ENCODE assay signal across 12 cellular contexts in genomic region chr11:77470504-77470903, GRCh38. TPM values are rescaled to one million over a fixed set of nuclear protein-coding genes. Genes with fewer than 3 reads are reported as not detected.
A peak's percentile ranks its signal among the peaks of the same experiment; 100 is the strongest.
DNase-seq lines count a peak whose midpoint lies in the region; ATAC-seq, FAIRE-seq and TF ChIP-seq lines count a peak whose summit lies in the region.
"Had no signal": no experiment of that assay in that cellular context is flagged by ENCODE, and none has a peak within 500 bp of the region (broad histone marks: within the 10 kb centered on the region; RNA-seq: fewer than 3 reads in every experiment).

No MANE protein-coding gene starts in this region.

- H3K9me3 ChIP-seq in KOPT-K1 (ENCODE audit: insufficient read depth, low read length, poor library complexity, severe bottlenecking) (no peaks in the 10 kb centered on the region), iPS-20b (ENCODE audit: insufficient read depth, low read depth, low read length) (no peaks in the 10 kb centered on the region), suprapubic skin (no peaks in the 10 kb centered on the region)

- no peak for TF ChIP-seq POLR2A in GM12891 (IDR thresholded peaks at IDR 0.05; ENCODE audit: low read depth, low read length)
- no peak for TF ChIP-seq POLR2A in suprapubic skin (IDR thresholded peaks at IDR 0.05)

- H3K4me1 ChIP-seq in iPS-20b (ENCODE audit: insufficient read depth, low read length) (peaks cover 59% of the 10 kb centered on the region), suprapubic skin (peaks cover 27% of the 10 kb centered on the region)

- no peak for TF ChIP-seq CTCF in suprapubic skin (IDR thresholded peaks at IDR 0.05)

- H3K27ac ChIP-seq in KOPT-K1 (ENCODE audit: low read depth, low read length, poor library complexity, severe bottlenecking), result peak overlapping the region; percentile 52
- H3K27ac ChIP-seq in iPS-20b (ENCODE audit: low read length), result no peak overlapping the region
- no peak overlapping the region for H3K27ac ChIP-seq in suprapubic skin

- 71% methylated on average over 2 of the region's 2 CpGs for WGBS in suprapubic skin

- H3K4me3 ChIP-seq in iPS-20b (ENCODE audit: low read length) (peak overlapping the region; percentile 86), suprapubic skin (no peak overlapping the region)
- H3K4me3 ChIP-seq: skin epidermis had no signal

- peak overlapping the region; percentile 88; the same call in 1 of the 2 replicates for H3K9ac ChIP-seq in iPS-20b (ENCODE audit: low read depth, low read length)

- ATAC-seq in GM21576 (IDR thresholded peaks at IDR 0.05; ENCODE audit: unreplicated experiment) (peak; percentile 43), HG03457 (IDR thresholded peaks at IDR 0.05; ENCODE audit: unreplicated experiment) (no peak), GM19397 (IDR thresholded peaks at IDR 0.05; ENCODE audit: unreplicated experiment) (no peak)

- no peak for DNase-seq in GM12891 (ENCODE audit: insufficient read length, low spot score)
- DNase-seq in activated gamma-delta T cell (lab: John Stamatoyannopoulos, UW), result no peak
- DNase-seq in suprapubic skin (ENCODE audit: low spot score in 2 of 2), result no peak
- DNase-seq: CD8-positive, alpha-beta memory T cell; NCI-H1092 had no signal

- no peaks in the 10 kb centered on the region for H3K36me3 ChIP-seq in KOPT-K1 (ENCODE audit: insufficient read depth, low read length)
- H3K36me3 ChIP-seq in iPS-20b (ENCODE audit: insufficient read depth, low read depth, low read length), result no peaks in the 10 kb centered on the region
- H3K36me3 ChIP-seq in suprapubic skin, result no peaks in the 10 kb centered on the region

- no peaks in the 10 kb centered on the region for H3K27me3 ChIP-seq in iPS-20b (ENCODE audit: insufficient read depth, low read length)
- H3K27me3 ChIP-seq in suprapubic skin, result no peaks in the 10 kb centered on the region

- TF ChIP-seq EP300 in suprapubic skin (IDR thresholded peaks at IDR 0.05), result no peak

- FAIRE-seq in GM12891 (lab: Jason Lieb, UNC), result peak; percentile 74
- FAIRE-seq: TTC549 had no signal

TF ChIP-seq in GM12891, 5 proteins besides CTCF, POLR2A, EP300 and RAD21:
- TF ChIP-seq PAX5 (IDR thresholded peaks at IDR 0.05; ENCODE audit: insufficient read depth, low read length, severe bottlenecking) (no peak), SPI1 (IDR thresholded peaks at IDR 0.05; ENCODE audit: low read depth, low read length) (peak; percentile 40)

RNA-seq across cellular contexts. Expression of gene PAK1, which starts 3.4 kb away (rescaled TPM):
- 74.0 TPM for polyA plus RNA-seq in GM12891 (2012; ENCODE audit: low read depth, missing spikeins)
- total RNA-seq in suprapubic skin, result 10 to 100 TPM; 23.4 to 47.9 (median 28.9) TPM
